17 cellular contexts compared by ENCODE assay signal in genomic region chr3:122094693-122095092, GRCh38. TPM values are rescaled to one million over a fixed set of nuclear protein-coding genes. Genes with fewer than 3 reads are reported as not detected.
"Had no signal": no experiment of that assay in that cellular context is flagged by ENCODE, and none has a peak within 500 bp of the region (broad histone marks: within the 10 kb centered on the region; RNA-seq: fewer than 3 reads in every experiment).

No MANE protein-coding gene starts in this region.

- H3K4me3 Mint-ChIP-seq: activated naive CD8-positive, alpha-beta T cell treated with anti-CD3 and anti-CD28 coated beads for 36 hours; dendritic cell treated with granulocyte-macrophage colony-stimulating factor and Interleukin-4, amounts not matched to agents 40 ng/mL and 50 ng/mL, for 4 days; effector memory CD8-positive, alpha-beta T cell; mesothelial cell of epicardium had no signal

- H3K36me3 Mint-ChIP-seq: activated naive CD8-positive, alpha-beta T cell treated with anti-CD3 and anti-CD28 coated beads for 36 hours; mesothelial cell of epicardium had no signal

- DNase-seq: activated CD4-positive, alpha-beta T cell treated with anti-CD3 and anti-CD28 coated beads, Interleukin-2, amount 50 U/mL, for 48 hours; activated CD4-positive, CD25-positive, alpha-beta regulatory T cell; activated effector memory CD4-positive, alpha-beta T cell treated with anti-CD3 and anti-CD28 coated beads, Interleukin-2, amount 50 U/mL, for 16 hours; activated naive CD8-positive, alpha-beta T cell treated with anti-CD3 and anti-CD28 coated beads for 36 hours; anterior cingulate cortex; cerebellar nuclear complex; effector memory CD8-positive, alpha-beta T cell; lower lobe of right lung; retina; stimulated activated CD4-positive, alpha-beta T cell treated with anti-CD3 and anti-CD28 coated beads, Interleukin-15, amount 100 ng/mL, for 24 hours; stimulated activated CD4-positive, alpha-beta T cell treated with anti-CD3 and anti-CD28 coated beads, Interleukin-4, amount 100 ng/mL, for 24 hours; tibial artery had no signal

- H3K4me1 Mint-ChIP-seq: mesothelial cell of epicardium had no signal

- H3K27me3 Mint-ChIP-seq: activated naive CD8-positive, alpha-beta T cell treated with anti-CD3 and anti-CD28 coated beads for 36 hours; dendritic cell treated with granulocyte-macrophage colony-stimulating factor and Interleukin-4, amounts not matched to agents 40 ng/mL and 50 ng/mL, for 4 days; effector memory CD8-positive, alpha-beta T cell had no signal

- H3K9me3 Mint-ChIP-seq: activated naive CD8-positive, alpha-beta T cell treated with anti-CD3 and anti-CD28 coated beads for 36 hours; dendritic cell treated with granulocyte-macrophage colony-stimulating factor and Interleukin-4, amounts not matched to agents 40 ng/mL and 50 ng/mL, for 4 days; effector memory CD8-positive, alpha-beta T cell; mesothelial cell of epicardium had no signal

- H3K27ac Mint-ChIP-seq: activated naive CD8-positive, alpha-beta T cell treated with anti-CD3 and anti-CD28 coated beads for 36 hours; effector memory CD8-positive, alpha-beta T cell; mesothelial cell of epicardium had no signal

- ATAC-seq: effector memory CD8-positive, alpha-beta T cell; lower lobe of right lung had no signal

RNA-seq across cellular contexts. Expression of gene CD86, which starts 39.5 kb away (rescaled TPM):
- total RNA-seq: epithelial cell of proximal tubule, hepatocyte, myocyte had no signal
